Comparison of ENCODE assay signal across 8 cellular contexts in genomic region chr9:137590469-137591383, GRCh38. TPM values are rescaled to one million over a fixed set of nuclear protein-coding genes. Genes with fewer than 3 reads are reported as not detected.
DNase-seq lines count a peak whose midpoint lies in the region; ATAC-seq and TF ChIP-seq lines count a peak whose summit lies in the region.

Gene ZMYND19 (minus strand): TSS chr9:137590512. CDS start chr9:137590263, 249 bp downstream.

- peak; percentile 83 for ATAC-seq in GM18502 (IDR thresholded peaks at IDR 0.05; ENCODE audit: poor library complexity, unreplicated experiment)
- peak; percentile 69 for ATAC-seq in HG02938 (IDR thresholded peaks at IDR 0.05; ENCODE audit: unreplicated experiment)

- intact Hi-C loops in T-helper 2 cell treated with Interferon-gamma antibody and Interleukin-4, amounts not matched to agents 100 ng/mL and 5 ng/mL, for 36 hours (cut with micrococcal nuclease) = loop anchor here (1.0 kb wide), 4 partner anchors 11 to 39 kb away; partner anchors contain the start of genes ARRDC1, EHMT1 and MRPL41

- peak; percentile 16 for TF ChIP-seq CTCF in retinal pigment epithelial cell (conservative IDR thresholded peaks at IDR 0.05; ENCODE audit: low read depth, low read length)

- peak within 1 kb of the TSS; percentile 71 for H3K4me3 ChIP-seq in retinal pigment epithelial cell (ENCODE audit: low read length)

- DNase-seq in NCI-H187 (lab: John Stamatoyannopoulos, UW) = peak; percentile 36 to 57
- peak in 55 of 58 donors; percentile 20 to 88 (median 74) for DNase-seq in anterior cingulate cortex (lab: John Stamatoyannopoulos, UW)
- DNase-seq in hepatic stellate cell (ENCODE audit: low spot score) = peak; percentile 100
- DNase-seq in retinal pigment epithelial cell (ENCODE audit: low read depth) = peak; percentile 31
- DNase-seq in cortex of kidney (lab: John Stamatoyannopoulos, UW) = no peak

RNA-seq across cellular contexts. Expression of gene ZMYND19, which starts in this region (rescaled TPM):
- total RNA-seq in T-helper 2 cell treated with Interferon-gamma antibody and Interleukin-4, amounts not matched to agents 100 ng/mL and 5 ng/mL, for 36 hours = 40.1 and 42.6 TPM in 2 replicates
